Comparison of ENCODE assay signal across 25 cellular contexts in genomic region chr5:87404359-87404758, GRCh38.
"Had no signal": no experiment of that assay in that cellular context is flagged by ENCODE, and none has a peak within 500 bp of the region (broad histone marks: within the 10 kb centered on the region; RNA-seq: fewer than 3 reads in every experiment).

No MANE protein-coding gene starts in this region.

- DNase-seq: activated CD4-positive, alpha-beta T cell treated with anti-CD3 and anti-CD28 coated beads, Interleukin-2, amount 10 ng/mL, durations not matched to agents 7 days and 5 days; activated CD8-positive, alpha-beta memory T cell treated with anti-CD3 and anti-CD28 coated beads, Interleukin-2, amount 50 U/mL, for 4 hours; activated gamma-delta T cell; amniotic stem cell; colonic mucosa; dorsolateral prefrontal cortex; head of caudate nucleus; hypothalamus; midbrain; pancreas; psoas muscle; stimulated activated CD4-positive, alpha-beta T cell treated with anti-CD3 and anti-CD28 coated beads, Interleukin-12 subunit alpha, Interleukin-12 subunit beta, amount 100 ng/mL, for 4 hours; stimulated activated CD4-positive, alpha-beta T cell treated with anti-CD3 and anti-CD28 coated beads, Interleukin-4, amount 100 ng/mL, for 4 hours; substantia nigra; T1000; thyroid gland; upper lobe of right lung had no signal

- H3K27me3 ChIP-seq: breast epithelium, colonic mucosa, dorsolateral prefrontal cortex, gastroesophageal sphincter, pancreas, right atrium auricular region, thyroid gland, upper lobe of right lung had no signal

- H3K9me3 Mint-ChIP-seq: activated CD4-positive, alpha-beta T cell treated with anti-CD3 and anti-CD28 coated beads, Interleukin-2, amount 10 ng/mL, durations not matched to agents 7 days and 5 days; activated naive CD4-positive, alpha-beta T cell treated with anti-CD3 and anti-CD28 coated beads, Interleukin-2, amount 50 U/mL, for 72 hours; activated T-helper 1 cell treated with anti-CD3 and anti-CD28 coated beads, Interleukin-12 subunit alpha, Interleukin-12 subunit beta, Interleukin-2, Interleukin-4 antibody, amounts not matched to agents 30 ng/mL and 10 ng/mL and 1 ng/mL, durations not matched to agents 14 hours and 24 hours and 36 hours; natural killer cell treated with Interleukin-12 subunit alpha and Interleukin-12 subunit beta and Interleukin-15 and Interleukin-18, amount 100 ng/mL, for 72 hours; stimulated activated naive CD8-positive, alpha-beta T cell treated with anti-CD3 and anti-CD28 coated beads, Interleukin-15, Interleukin-2, amounts not matched to agents 100 ng/mL and 50 ng/mL, for 24 hours; T-helper 1 cell treated with Interleukin-12 subunit alpha and Interleukin-12 subunit beta and Interleukin-4 antibody, amounts not matched to agents 30 μg/mL and 1 μg/mL, for 36 hours had no signal

- H3K27me3 Mint-ChIP-seq: activated CD4-positive, alpha-beta T cell treated with anti-CD3 and anti-CD28 coated beads, Interleukin-2, amount 10 ng/mL, durations not matched to agents 7 days and 5 days; natural killer cell treated with Interleukin-12 subunit alpha and Interleukin-12 subunit beta and Interleukin-15 and Interleukin-18, amount 100 ng/mL, for 72 hours; stimulated activated naive CD8-positive, alpha-beta T cell treated with anti-CD3 and anti-CD28 coated beads, Interleukin-15, Interleukin-2, amounts not matched to agents 100 ng/mL and 50 ng/mL, for 24 hours had no signal

- ATAC-seq: activated naive CD4-positive, alpha-beta T cell treated with anti-CD3 and anti-CD28 coated beads, Interleukin-2, amount 50 U/mL, for 72 hours; gastroesophageal sphincter; natural killer cell treated with Interleukin-12 subunit alpha and Interleukin-12 subunit beta and Interleukin-15 and Interleukin-18, amount 100 ng/mL, for 72 hours; pancreas; psoas muscle; upper lobe of right lung had no signal

- H3K4me1 ChIP-seq: breast epithelium, colonic mucosa, pancreas had no signal

- H3K4me3 ChIP-seq: breast epithelium, colonic mucosa, dorsolateral prefrontal cortex, gastroesophageal sphincter, pancreas, psoas muscle, right atrium auricular region, thyroid gland, upper lobe of right lung had no signal

- H3K27ac Mint-ChIP-seq: activated CD4-positive, alpha-beta T cell treated with anti-CD3 and anti-CD28 coated beads, Interleukin-2, amount 10 ng/mL, durations not matched to agents 7 days and 5 days; activated T-helper 1 cell treated with anti-CD3 and anti-CD28 coated beads, Interleukin-12 subunit alpha, Interleukin-12 subunit beta, Interleukin-2, Interleukin-4 antibody, amounts not matched to agents 30 ng/mL and 10 ng/mL and 1 ng/mL, durations not matched to agents 14 hours and 24 hours and 36 hours; stimulated activated naive CD8-positive, alpha-beta T cell treated with anti-CD3 and anti-CD28 coated beads, Interleukin-15, Interleukin-2, amounts not matched to agents 100 ng/mL and 50 ng/mL, for 24 hours; T-helper 1 cell treated with Interleukin-12 subunit alpha and Interleukin-12 subunit beta and Interleukin-4 antibody, amounts not matched to agents 30 μg/mL and 1 μg/mL, for 36 hours had no signal

- H3K9me3 ChIP-seq: breast epithelium, colonic mucosa, pancreas, psoas muscle, right atrium auricular region, thyroid gland, upper lobe of right lung had no signal

- H3K4me3 Mint-ChIP-seq: activated CD4-positive, alpha-beta T cell treated with anti-CD3 and anti-CD28 coated beads, Interleukin-2, amount 10 ng/mL, durations not matched to agents 7 days and 5 days; activated T-helper 1 cell treated with anti-CD3 and anti-CD28 coated beads, Interleukin-12 subunit alpha, Interleukin-12 subunit beta, Interleukin-2, Interleukin-4 antibody, amounts not matched to agents 30 ng/mL and 10 ng/mL and 1 ng/mL, durations not matched to agents 14 hours and 24 hours and 36 hours; natural killer cell treated with Interleukin-12 subunit alpha and Interleukin-12 subunit beta and Interleukin-15 and Interleukin-18, amount 100 ng/mL, for 72 hours; stimulated activated naive CD8-positive, alpha-beta T cell treated with anti-CD3 and anti-CD28 coated beads, Interleukin-15, Interleukin-2, amounts not matched to agents 100 ng/mL and 50 ng/mL, for 24 hours; T-helper 1 cell treated with Interleukin-12 subunit alpha and Interleukin-12 subunit beta and Interleukin-4 antibody, amounts not matched to agents 30 μg/mL and 1 μg/mL, for 36 hours had no signal
